In the genomic region with DNA sequence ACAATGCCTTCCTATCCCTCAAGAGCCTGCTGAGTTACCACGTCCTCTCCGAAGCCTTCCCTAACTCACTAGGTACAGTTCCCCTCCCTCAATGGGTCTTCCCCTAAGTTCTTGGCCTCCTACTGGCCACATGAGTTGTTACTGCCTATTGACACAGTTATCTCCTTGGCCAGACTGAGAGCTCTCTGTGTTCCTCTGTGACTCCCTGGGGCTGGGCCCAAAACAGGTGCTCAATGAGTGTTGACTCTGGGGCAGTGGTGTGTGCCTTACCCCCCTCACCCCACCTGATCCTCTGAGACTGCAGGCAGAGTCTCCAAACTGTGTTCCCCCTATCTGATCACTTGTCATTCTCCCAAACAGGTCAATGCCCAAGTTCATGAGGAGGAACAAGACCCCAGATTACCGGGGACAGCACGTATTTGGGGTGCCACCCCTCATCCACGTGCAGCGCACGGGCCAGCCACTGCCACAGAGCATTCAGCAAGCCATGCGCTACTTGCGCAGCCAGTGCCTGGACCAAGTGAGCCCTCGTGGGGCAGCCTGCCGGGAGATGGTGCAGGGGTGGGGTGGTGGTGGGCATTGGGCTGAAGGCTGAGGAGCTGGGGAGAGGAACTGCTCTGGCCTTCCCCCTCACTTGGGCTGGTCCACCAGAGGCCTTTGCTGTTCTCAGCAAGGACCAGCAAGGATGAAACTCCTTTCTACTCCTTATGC, we compare ENCODE assay signal across 12 cellular contexts.
DNase-seq lines count a peak whose midpoint lies in the region; ATAC-seq, FAIRE-seq and TF ChIP-seq lines count a peak whose summit lies in the region.
"Had no signal": no experiment of that assay in that cellular context is flagged by ENCODE, and none has a peak within 500 bp of the region (broad histone marks: within the 10 kb centered on the region; RNA-seq: fewer than 3 reads in every experiment).

No MANE protein-coding gene starts in this region.

- no peak overlapping the region for H3K27ac ChIP-seq in H1 (ENCODE audit: low read depth, low read length)
- H3K27ac ChIP-seq in caudate nucleus (ENCODE audit: low read depth, low read length): no peak overlapping the region
- no peak overlapping the region for H3K27ac ChIP-seq in OCI-LY7 (ENCODE audit: low read depth, low read length, poor library complexity, severe bottlenecking)

- no peak overlapping the region for H4K5ac ChIP-seq in H1 (ENCODE audit: insufficient read length, low read depth, low read length)

- H3K4me1 ChIP-seq in H1 (replicated peaks in 1 of 4; ENCODE audit: control insufficient read depth in 3 of 4, insufficient read depth in 4 of 4, low read length in 3 of 4) (no peaks in the 10 kb centered on the region), OCI-LY7 (ENCODE audit: insufficient read depth, low read length, poor library complexity, severe bottlenecking) (no peaks in the 10 kb centered on the region)

- no peak overlapping the region for H3K4ac ChIP-seq in H1 (replicated peaks; ENCODE audit: insufficient read length, low read depth, low read length)

- no peak for TF ChIP-seq EP300 in H1 (IDR thresholded peaks at IDR 0.05; ENCODE audit: borderline replicate concordance in 1 of 2, low read depth in 2 of 2, low read length in 2 of 2)

- no TSS peak for BruUV-seq in OCI-LY7 (replicated peaks; lab: Mats Ljungman, UMichigan)

- H3K9me3 ChIP-seq in H1 (ENCODE audit: insufficient read depth in 2 of 2, low read depth in 1 of 2, low read length in 1 of 2) (no peaks in the 10 kb centered on the region), OCI-LY7 (ENCODE audit: low read length) (no peaks in the 10 kb centered on the region)

- H3K79me2 ChIP-seq in H1 (ENCODE audit: control insufficient read depth in 1 of 2, insufficient read depth in 2 of 2, low read length in 2 of 2) (no peaks in the 10 kb centered on the region), OCI-LY7 (ENCODE audit: insufficient read depth, low read depth, low read length) (no peaks in the 10 kb centered on the region)

- H2BK12ac ChIP-seq in H1 (ENCODE audit: low read depth, low read length): no peak overlapping the region

- H3K56ac ChIP-seq in H1 (replicated peaks; ENCODE audit: insufficient read length, low read depth, low read length): no peak overlapping the region

- 89% methylated on average over 11 of the region's 11 CpGs; no CpG with 5 or more reads in 1 of the 2 experiments for WGBS in H1 (ENCODE audit: extremely low coverage in 1 of 2, insufficient coverage in 1 of 2, insufficient read length in 1 of 2, insufficient replicate concordance in 2 of 2, low coverage in 1 of 2, low lambda C conversion rate in 2 of 2, missing lambda C conversion rate in 1 of 2), 2 experiments

- no peaks in the 10 kb centered on the region for H3K9me2 ChIP-seq in OCI-LY7 (ENCODE audit: insufficient read depth, low read length)

- TF ChIP-seq CTCF in GM12872 (IDR thresholded peaks at IDR 0.05; ENCODE audit: insufficient read depth, low read depth, low read length) (peak; percentile 26; the same call in 1 of the 3 replicates), LNCaP clone FGC (IDR thresholded peaks at IDR 0.05; ENCODE audit: control insufficient read depth, extremely low read depth, insufficient read depth) (no peak), H1 (IDR thresholded peaks at IDR 0.05; ENCODE audit: control extremely low read depth in 1 of 3, insufficient read depth in 1 of 3, low read depth in 1 of 3, low read length in 3 of 3) (peak in 2 of 3 experiments; percentile 17 to 42; a peak in 2 of 4 replicates), OCI-LY7 (conservative IDR thresholded peaks at IDR 0.05; ENCODE audit: low read length) (no peak)

- H4K91ac ChIP-seq in H1 (replicated peaks; ENCODE audit: insufficient read length, low read length): no peak overlapping the region

- no peak overlapping the region for H2BK120ac ChIP-seq in H1 (replicated peaks; ENCODE audit: low read depth, low read length)

- POLR2A ChIA-PET in H1 (lab: Charles Lee; ENCODE audit: partially characterized antibody): no interaction called here
- POLR2A ChIA-PET in OCI-LY7 (lab: Charles Lee): no interaction called here

- H3K79me1 ChIP-seq in H1 (ENCODE audit: low read depth, low read length): no peaks in the 10 kb centered on the region

- H3K4me3 ChIP-seq in LNCaP clone FGC (ENCODE audit: low read depth, low read length) (no peak overlapping the region), H1 (ENCODE audit: extremely low read depth in 1 of 4, insufficient read depth in 2 of 4, low read depth in 3 of 4, low read length in 4 of 4) (no peak overlapping the region), OCI-LY7 (ENCODE audit: low read depth, low read length, poor library complexity, severe bottlenecking) (no peak overlapping the region)

- DNase-seq in LNCaP clone FGC (ENCODE audit: low read depth) (peak; percentile 21), H1 (ENCODE audit: low read depth in 1 of 2, low spot score in 2 of 2) (no peak), mesenteric fat pad (ENCODE audit: low spot score) (peak; percentile 86), caudate nucleus (lab: John Stamatoyannopoulos, UW) (no peak), putamen (ENCODE audit: low spot score) (no peak), OCI-LY7 (ENCODE audit: low spot score) (no peak)
- DNase-seq: activated CD4-positive, alpha-beta T cell treated with anti-CD3 and anti-CD28 coated beads for 48 hours; DND-41; stimulated activated CD4-positive, alpha-beta T cell treated with anti-CD3 and anti-CD28 coated beads, Interleukin-15, amount 100 ng/mL, for 24 hours; stimulated activated naive CD8-positive, alpha-beta T cell treated with anti-CD3 and anti-CD28 coated beads, Interleukin-15, amount 100 ng/mL, for 72 hours had no signal

- H3K23ac ChIP-seq in H1 (ENCODE audit: insufficient read length): no peak overlapping the region

- intact Hi-C loops in OCI-LY7 (cut with micrococcal nuclease; ENCODE audit: unreplicated experiment): no loop called here

- TF ChIP-seq RAD21 in H1 (IDR thresholded peaks at IDR 0.05 in 1 of 2, conservative IDR thresholded peaks at IDR 0.05 in 1 of 2; ENCODE audit: low read depth in 2 of 2, low read length in 2 of 2): peak in 1 of 2 experiments; percentile 21; a peak in 1 of 4 replicates

- H2BK20ac ChIP-seq in H1 (ENCODE audit: low read length): no peak overlapping the region

- no peak overlapping the region for H2BK15ac ChIP-seq in H1 (ENCODE audit: low read length)

- no peak overlapping the region for H3K14ac ChIP-seq in H1 (ENCODE audit: insufficient read length)

- no peak for TF ChIP-seq POLR2A in H1 (IDR thresholded peaks at IDR 0.05; ENCODE audit: control extremely low read depth in 1 of 2, low read depth in 2 of 2, low read length in 2 of 2)

- no peak for ATAC-seq in HG03378 (IDR thresholded peaks at IDR 0.05; ENCODE audit: unreplicated experiment)
- ATAC-seq: stimulated activated naive CD8-positive, alpha-beta T cell treated with anti-CD3 and anti-CD28 coated beads, Interleukin-15, amount 100 ng/mL, for 72 hours had no signal

- H3K4me2 ChIP-seq in H1 (ENCODE audit: insufficient read depth in 1 of 2, low read depth in 2 of 2, low read length in 2 of 2) (no peak overlapping the region), OCI-LY7 (ENCODE audit: low read length) (no peak overlapping the region)

- H3K23me2 ChIP-seq in H1 (ENCODE audit: low read depth, low read length): no peaks in the 10 kb centered on the region

- H2AFZ ChIP-seq in H1 (ENCODE audit: low read length): no peak overlapping the region
- no peak overlapping the region for H2AFZ ChIP-seq in OCI-LY7 (ENCODE audit: low read length)

- H2AK5ac ChIP-seq in H1 (ENCODE audit: low read depth, low read length): no peak overlapping the region

- H3K36me3 ChIP-seq in H1 (ENCODE audit: control insufficient read depth in 2 of 4, insufficient read depth in 4 of 4, low read length in 3 of 4) (no peaks in the 10 kb centered on the region), OCI-LY7 (ENCODE audit: insufficient read depth, low read length) (no peaks in the 10 kb centered on the region)

- H4K8ac ChIP-seq in H1 (ENCODE audit: extremely low read depth, insufficient read depth, low read length): no peak overlapping the region

- no peak overlapping the region for H3K9ac ChIP-seq in H1 (replicated peaks in 1 of 4; ENCODE audit: extremely low read depth in 1 of 4, low read depth in 3 of 4, low read length in 3 of 4)

- H4K20me1 ChIP-seq in H1 (replicated peaks in 1 of 2; ENCODE audit: control insufficient read depth in 1 of 2, insufficient read depth in 2 of 2, low read length in 2 of 2): peaks cover 0 to 1% of the 10 kb centered on the region in 2 experiments
- H4K20me1 ChIP-seq in OCI-LY7 (ENCODE audit: insufficient read depth, low read length): no peaks in the 10 kb centered on the region

- CTCF ChIA-PET in H1 (lab: Charles Lee; ENCODE audit: partially characterized antibody) (interaction anchor here (0.8 to 2.9 kb wide), 9 partner anchors 8 to 208 kb away, joined by 3 to 12 read pairs (median 4); no protein-coding TSS in a partner anchor), OCI-LY7 (lab: Charles Lee; ENCODE audit: unreplicated experiment) (no interaction called here)

- H2BK5ac ChIP-seq in H1 (ENCODE audit: low read depth, low read length): no peak overlapping the region

- H3K27me3 ChIP-seq in H1 (replicated peaks in 1 of 4; ENCODE audit: control insufficient read depth in 3 of 4, extremely low read depth in 1 of 4, insufficient read depth in 3 of 4, low read length in 3 of 4): no peaks in the 10 kb centered on the region

- FAIRE-seq in H1 (lab: Jason Lieb, UNC): no peak

- no peak overlapping the region for H3K18ac ChIP-seq in H1 (ENCODE audit: extremely low read depth, low read length)

TF ChIP-seq in H1, 55 proteins besides CTCF, POLR2A, EP300 and RAD21:
- TF ChIP-seq CHD2 (IDR thresholded peaks at IDR 0.05; ENCODE audit: low read length) (no peak), RBBP5 (IDR thresholded peaks at IDR 0.05; ENCODE audit: borderline replicate concordance, low read depth, low read length) (no peak), RFX5 (IDR thresholded peaks at IDR 0.05; ENCODE audit: borderline replicate concordance, low read depth, low read length) (no peak), BACH1 (IDR thresholded peaks at IDR 0.05; ENCODE audit: low read length) (no peak)

Comparison
In these comparisons a context has a peak if more than half of its experiments do, and no peak if none do; other contexts are left out.
1. CTCF ChIP-seq: peak in GM12872 (single experiment) and H1 (2 of 3); none in LNCaP clone FGC (single experiment) and OCI-LY7 (single experiment).
2. DNase-seq: peak in LNCaP clone FGC (single experiment) and mesenteric fat pad (single experiment); none in H1 (0 of 2), caudate nucleus (0 of 61), putamen (single experiment) and OCI-LY7 (single experiment).